In genomic region chr14:52399886-52400599, GRCh38 we compare ENCODE assay signal across 11 cellular contexts.
DNase-seq lines count a peak whose midpoint lies in the region; ATAC-seq and TF ChIP-seq lines count a peak whose summit lies in the region.
"Had no signal": no experiment of that assay in that cellular context is flagged by ENCODE, and none has a peak within 500 bp of the region (broad histone marks: within the 10 kb centered on the region; RNA-seq: fewer than 3 reads in every experiment).

No MANE protein-coding gene starts in this region.

- H3K4me3 ChIP-seq in AG04449 (ENCODE audit: low read depth, low read length) (no peak overlapping the region), RWPE2 (ENCODE audit: severe bottlenecking) (no peak overlapping the region), fibroblast of villous mesenchyme (ENCODE audit: low read depth, low read length) (no peak overlapping the region), WERI-Rb-1 (ENCODE audit: low read depth, low read length) (no peak overlapping the region)
- H3K4me3 ChIP-seq: pancreas, PC-9 had no signal

- ATAC-seq in RWPE2 (ENCODE audit: low read depth): 0 out of 3 replicates have a peak, but pooled peaks have one; percentile 17
- no peak for ATAC-seq in HG03460 (IDR thresholded peaks at IDR 0.05; ENCODE audit: unreplicated experiment)
- ATAC-seq: activated T-cell treated with anti-CD3 and anti-CD28 coated beads, Interleukin-2, amount 50 U/mL, for 72 hours had no signal

- H3K4me1 ChIP-seq in RWPE2 (ENCODE audit: insufficient read depth, poor library complexity, severe bottlenecking): no peaks in the 10 kb centered on the region
- H3K4me1 ChIP-seq: pancreas had no signal

- DNase-seq in AG04449 (ENCODE audit: low read depth, low spot score) (peak; percentile 31), GM04503 (ENCODE audit: low read depth) (peak; percentile 39), RWPE2 (ENCODE audit: low spot score) (no peak), fibroblast of villous mesenchyme (ENCODE audit: low read depth) (peak; percentile 66), NCI-H226 (no peak), posterior vena cava (ENCODE audit: low spot score) (no peak), WERI-Rb-1 (no peak)
- DNase-seq: activated T-cell treated with anti-CD3 and anti-CD28 coated beads, Interleukin-2, amount 50 U/mL, for 72 hours; pancreas; PC-9 had no signal

- no peaks in the 10 kb centered on the region for H3K9me3 ChIP-seq in RWPE2 (ENCODE audit: severe bottlenecking)
- no peaks in the 10 kb centered on the region for H3K9me3 ChIP-seq in WERI-Rb-1 (ENCODE audit: severe bottlenecking)
- H3K9me3 ChIP-seq: pancreas had no signal

- H3K27me3 ChIP-seq in RWPE2 (ENCODE audit: insufficient read depth, poor library complexity, severe bottlenecking) (no peaks in the 10 kb centered on the region), WERI-Rb-1 (ENCODE audit: insufficient read depth, low read depth, severe bottlenecking) (no peaks in the 10 kb centered on the region)
- H3K27me3 ChIP-seq: pancreas had no signal

- H3K36me3 ChIP-seq in RWPE2 (ENCODE audit: low read depth) (no peaks in the 10 kb centered on the region), WERI-Rb-1 (no peaks in the 10 kb centered on the region)
- H3K36me3 ChIP-seq: pancreas had no signal

- POLR2A ChIA-PET in AG04449 (lab: Yijun Ruan, JAX): interaction anchor here (0.6 kb wide), 1 partner anchor 64 kb away, joined by 3 read pairs; no protein-coding TSS in a partner anchor

- H3K27ac ChIP-seq in RWPE2 (ENCODE audit: poor library complexity, severe bottlenecking) (no peak overlapping the region), WERI-Rb-1 (no peak overlapping the region)
- H3K27ac ChIP-seq: pancreas, PC-9 had no signal

- intact Hi-C loops in posterior vena cava (cut with DNase I): no loop called here

- CTCF ChIA-PET in AG04449 (lab: Yijun Ruan, JAX): interaction anchor here (1.1 to 2.4 kb wide), 3 partner anchors 11 to 100 kb away, joined by 3 to 8 read pairs (median 5); no protein-coding TSS in a partner anchor

- TF ChIP-seq CTCF in AG04449 (IDR thresholded peaks at IDR 0.05; ENCODE audit: insufficient read depth, low read length, missing control alignments) (peak; percentile 9), RWPE2 (IDR thresholded peaks at IDR 0.05; ENCODE audit: poor library complexity, severe bottlenecking) (peak; percentile 8), fibroblast of villous mesenchyme (IDR thresholded peaks at IDR 0.05; ENCODE audit: insufficient read depth, low read depth, low read length) (peak; percentile 28), WERI-Rb-1 (IDR thresholded peaks at IDR 0.05; ENCODE audit: low read depth, low read length) (no peak)

Comparison
In these comparisons a context has a peak if more than half of its experiments do, and no peak if none do; other contexts are left out.
1. DNase-seq: peak in AG04449 (single experiment), GM04503 (single experiment) and fibroblast of villous mesenchyme (single experiment); none in RWPE2 (single experiment), NCI-H226 (single experiment), posterior vena cava (single experiment) and WERI-Rb-1 (single experiment).